9 cellular contexts compared by ENCODE assay signal in the genomic region with DNA sequence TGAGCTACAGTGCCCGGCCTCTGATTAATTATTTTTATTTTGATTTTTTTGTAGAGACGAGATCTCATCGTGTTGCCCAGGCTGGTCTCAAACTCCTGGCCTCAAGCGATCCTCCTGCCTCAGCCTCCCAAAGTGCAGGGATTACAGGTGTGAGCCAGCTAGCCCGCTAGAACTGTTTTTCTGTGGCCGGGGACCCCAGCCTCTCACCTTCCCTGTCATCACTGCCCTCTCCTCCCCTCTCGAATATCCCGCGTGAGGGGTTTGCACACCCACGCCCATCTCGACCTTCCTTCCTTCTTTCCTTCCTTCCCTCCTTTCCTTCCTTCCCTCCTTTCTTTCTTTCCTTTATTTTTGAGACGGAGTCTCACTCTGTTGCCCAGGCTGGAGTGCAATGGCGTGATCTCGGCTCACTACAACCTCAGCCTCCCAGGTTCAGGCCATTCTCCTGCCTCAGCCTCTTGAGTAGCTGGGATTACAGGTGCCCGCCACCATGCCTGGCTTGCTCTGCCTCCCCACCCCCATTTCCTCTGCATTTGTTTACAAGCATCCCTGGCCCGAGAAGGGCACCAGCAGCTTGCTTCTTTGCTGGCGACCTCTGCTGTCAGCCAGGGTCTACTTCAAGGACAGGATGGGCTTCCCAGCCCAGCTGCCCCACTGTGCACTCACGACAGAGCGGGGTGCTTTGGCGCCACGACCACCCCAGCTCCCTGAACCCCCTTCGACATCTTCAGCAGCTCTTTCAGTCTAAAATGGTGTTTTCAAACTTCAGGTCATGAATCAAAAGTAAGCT. TPM values are rescaled to one million over a fixed set of nuclear protein-coding genes. Genes with fewer than 3 reads are reported as not detected.
DNase-seq lines count a peak whose midpoint lies in the region; ATAC-seq, FAIRE-seq and TF ChIP-seq lines count a peak whose summit lies in the region.
"Had no signal": no experiment of that assay in that cellular context is flagged by ENCODE, and none has a peak within 500 bp of the region (broad histone marks: within the 10 kb centered on the region; RNA-seq: fewer than 3 reads in every experiment).

No MANE protein-coding gene starts in this region.

- FAIRE-seq in endothelial cell of umbilical vein (lab: Jason Lieb, UNC), result no peak
- FAIRE-seq in pancreas (lab: Jason Lieb, UNC), result no peak

- H3K36me3 ChIP-seq in endothelial cell of umbilical vein (ENCODE audit: control insufficient read depth in 2 of 2, extremely low read depth in 1 of 2, insufficient read depth in 2 of 2, low read length in 2 of 2), result no peaks in the 10 kb centered on the region
- H3K36me3 ChIP-seq in pancreas, result no peaks in the 10 kb centered on the region

- dilution Hi-C loops in endothelial cell of umbilical vein (cut with MboI; ENCODE audit: extremely low pct_ligation_motif_present, low sequenced_read_pairs), result no loop called here

- no peaks in the 10 kb centered on the region for H4K20me1 ChIP-seq in endothelial cell of umbilical vein (replicated peaks; ENCODE audit: control insufficient read depth, extremely low read depth, insufficient read depth, low read length)

- no peak for TF ChIP-seq POLR2A in endothelial cell of umbilical vein (IDR thresholded peaks at IDR 0.05; ENCODE audit: low read depth, low read length)

- POLR2A ChIA-PET in AG04450 (lab: Yijun Ruan, JAX) (no interaction called here), endothelial cell of umbilical vein (lab: Charles Lee) (interaction anchor here (0.6 kb wide), 1 partner anchor 65 kb away, joined by 3 read pairs; no protein-coding TSS in a partner anchor)

- no TSS peak for BruUV-seq in endothelial cell of umbilical vein (replicated peaks; lab: Mats Ljungman, UMichigan)

- H3K79me2 ChIP-seq in endothelial cell of umbilical vein (ENCODE audit: control insufficient read depth, insufficient read depth, low read length), result peaks cover under 1% of the 10 kb centered on the region

- no peaks in the 10 kb centered on the region for H3K9me1 ChIP-seq in endothelial cell of umbilical vein (replicated peaks; ENCODE audit: control insufficient read depth, extremely low read depth, insufficient read depth, low read length)

- CTCF ChIA-PET in AG04450 (lab: Charles Lee) (interaction anchor here (1.2 to 2.8 kb wide), 3 partner anchors 79 to 178 kb away, joined by 4 to 15 read pairs (median 7); no protein-coding TSS in a partner anchor), endothelial cell of umbilical vein (lab: Charles Lee) (interaction anchor here (0.6 to 4.9 kb wide), 13 partner anchors 8 to 179 kb away, joined by 3 to 77 read pairs (median 4); no protein-coding TSS in a partner anchor)

- H3K4me1 ChIP-seq in endothelial cell of umbilical vein (ENCODE audit: control insufficient read depth, extremely low read depth, insufficient read depth, low read length) (peaks cover 7% of the 10 kb centered on the region), pancreas (no peaks in the 10 kb centered on the region)

- H3K4me2 ChIP-seq in endothelial cell of umbilical vein (ENCODE audit: insufficient read depth, low read length), result no peak overlapping the region

- 66 to 75% methylated on average over 22 of the region's 22 CpGs for WGBS in pancreas, 2 donors

- H3K27ac ChIP-seq in AG04450 (ENCODE audit: low read depth, low read length), result no peak overlapping the region
- no peak overlapping the region for H3K27ac ChIP-seq in endothelial cell of umbilical vein (ENCODE audit: insufficient read depth, low read depth, low read length)
- H3K27ac ChIP-seq in pancreas, result no peak overlapping the region

- H3K27me3 ChIP-seq in AG04450 (ENCODE audit: control insufficient read depth, insufficient read depth, low read length) (peaks cover 11% of the 10 kb centered on the region), endothelial cell of umbilical vein (ENCODE audit: control insufficient read depth in 2 of 2, insufficient read depth in 2 of 2, low read length in 2 of 2) (peaks cover 0 to 3% of the 10 kb centered on the region in 2 experiments), pancreas (no peaks in the 10 kb centered on the region)

- no peak for ATAC-seq in pancreas

- no peaks in the 10 kb centered on the region for H3K9me3 ChIP-seq in AG04450 (ENCODE audit: control insufficient read depth, insufficient read depth, low read length)
- H3K9me3 ChIP-seq in endothelial cell of umbilical vein (replicated peaks; ENCODE audit: control insufficient read depth, insufficient read depth, low read length), result no peaks in the 10 kb centered on the region
- no peaks in the 10 kb centered on the region for H3K9me3 ChIP-seq in pancreas

- TF ChIP-seq CTCF in AG04450 (IDR thresholded peaks at IDR 0.05; ENCODE audit: low read depth, low read length) (peak; percentile 25; the same call in 1 of the 2 replicates), GM12864 (IDR thresholded peaks at IDR 0.05; ENCODE audit: low read depth, low read length, missing control alignments) (peak; percentile 42), endothelial cell of umbilical vein (IDR thresholded peaks at IDR 0.05; ENCODE audit: extremely low read depth in 1 of 2, insufficient read depth in 1 of 2, low read depth in 1 of 2, low read length in 2 of 2) (peak; percentile 5 to 49), pancreas (IDR thresholded peaks at IDR 0.05) (no peak)

- H3K9ac ChIP-seq in endothelial cell of umbilical vein (replicated peaks; ENCODE audit: extremely low read depth, insufficient read depth, low read length), result no peak overlapping the region

- H2AFZ ChIP-seq in endothelial cell of umbilical vein (ENCODE audit: low read depth, low read length), result no peak overlapping the region

- no peak overlapping the region for H3K4me3 ChIP-seq in AG04450 (ENCODE audit: low read depth, low read length)
- H3K4me3 ChIP-seq in GM12864 (ENCODE audit: low read depth, low read length), result no peak overlapping the region
- H3K4me3 ChIP-seq in endothelial cell of umbilical vein (replicated peaks in 1 of 3; ENCODE audit: insufficient read depth in 1 of 3, low read depth in 1 of 3, low read length in 3 of 3), result no peak overlapping the region
- H3K4me3 ChIP-seq in pancreas, result no peak overlapping the region

- DNase-seq in AG04450 (ENCODE audit: low read depth, low spot score) (no peak), GM12864 (ENCODE audit: low read depth) (no peak), NCI-H748 treated with DMSO at 0.1 percent for 48 hours (lab: John Stamatoyannopoulos, UW) (peak; percentile 12), endothelial cell of umbilical vein (ENCODE audit: low read depth, low spot score) (no peak), UCSD-AML1 (lab: John Stamatoyannopoulos, UW; ENCODE audit: unreplicated experiment) (no peak), NCI-H774 (lab: John Stamatoyannopoulos, UW) (no peak), pancreas (no peak)
- no peak for DNase-seq in stimulated activated CD4-positive, alpha-beta T cell treated with anti-CD3 and anti-CD28 coated beads, Interleukin-1b, Interleukin-23, amount 100 ng/mL, for 48 hours
- DNase-seq: activated naive CD4-positive, alpha-beta T cell treated with Interleukin-2 at 50 U/mL for 16 hours had no signal

- intact Hi-C loops in endothelial cell of umbilical vein (cut with micrococcal nuclease), result loop anchor here (1.0 kb wide), 2 partner anchors 79 to 249 kb away; no protein-coding TSS in a partner anchor
- intact Hi-C loops in pancreas (cut with DNase I), result no loop called here

TF ChIP-seq in endothelial cell of umbilical vein, 7 proteins besides CTCF, POLR2A, EP300 and RAD21:
- TF ChIP-seq FOS (IDR thresholded peaks at IDR 0.05; ENCODE audit: borderline replicate concordance, insufficient read depth, low read length) (no peak), MYC (IDR thresholded peaks at IDR 0.05; ENCODE audit: low read depth, low read length) (no peak), EZH2 (IDR thresholded peaks at IDR 0.05; ENCODE audit: borderline replicate concordance, low read depth, low read length, severe bottlenecking) (no peak), POLR2AphosphoS5 (IDR thresholded peaks at IDR 0.05; ENCODE audit: insufficient read depth, low read depth, low read length) (no peak), JUN (IDR thresholded peaks at IDR 0.05; ENCODE audit: borderline replicate concordance, insufficient read depth, insufficient read length, low read depth) (no peak), GATA2 (IDR thresholded peaks at IDR 0.05; ENCODE audit: insufficient read depth, insufficient read length, low read depth, low read length) (no peak)
- TF ChIP-seq, protein P1, sequence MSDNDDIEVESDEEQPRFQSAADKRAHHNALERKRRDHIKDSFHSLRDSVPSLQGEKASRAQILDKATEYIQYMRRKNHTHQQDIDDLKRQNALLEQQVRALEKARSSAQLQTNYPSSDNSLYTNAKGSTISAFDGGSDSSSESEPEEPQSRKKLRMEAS (IDR thresholded peaks at IDR 0.05; ENCODE audit: insufficient read depth, insufficient read length), result no peak
TF ChIP-seq in endothelial cell of umbilical vein: peak in this region for 0.

RNA-seq across cellular contexts. Expression of a gene that starts 4.3 kb away (rescaled TPM):
- polyA plus RNA-seq in AG04450 (2011; rRNA removed) (24.9 and 25.3 TPM in 2 replicates), endothelial cell of umbilical vein (12.7 and 14.4 TPM in 2 replicates), pancreas (1 to 10 TPM; 3.6 to 4.5 TPM)
- polyA minus RNA-seq in AG04450 (2011; rRNA and poly(A)+ RNA removed), result 34.8 and 43.2 TPM in 2 replicates
- total RNA-seq in endothelial cell of umbilical vein (25.6 and 27.6 TPM in 2 replicates), pancreas (10 to 100 TPM in 1 of 6 donors, 1 to 10 TPM in 5; 4.3 to 14.7 (median 6.4) TPM)
- 18.9 and 20.6 TPM in 2 replicates for polyA plus RNA-seq in endothelial cell of umbilical vein (2011; cell fraction: cytosol; rRNA removed)
- 31.6 and 32.7 TPM in 2 replicates for polyA plus RNA-seq in endothelial cell of umbilical vein (2011; cell fraction: nucleus; rRNA removed)
- 21.7 and 24.6 TPM in 2 replicates for polyA plus RNA-seq in endothelial cell of umbilical vein (2012)
- polyA minus RNA-seq in endothelial cell of umbilical vein, result 24.3 and 24.8 TPM in 2 replicates
- 11.1 TPM for polyA minus RNA-seq in endothelial cell of umbilical vein (2011; cell fraction: cytosol; rRNA and poly(A)+ RNA removed)
- polyA minus RNA-seq in endothelial cell of umbilical vein (2011; cell fraction: nucleus; rRNA and poly(A)+ RNA removed), result 19.9 and 23.8 TPM in 2 replicates

Comparison
In these comparisons a context has a peak if more than half of its experiments do, and no peak if none do; other contexts are left out.
1. CTCF ChIP-seq: peak in AG04450 (single experiment), GM12864 (single experiment) and endothelial cell of umbilical vein (2 of 2); none in pancreas (0 of 4).